In genomic region chr14:21104448-21105060, GRCh38 we compare ENCODE assay signal across 1 cellular context.
A peak's percentile ranks its signal among the peaks of the same experiment; 100 is the strongest.
TF ChIP-seq lines count a peak whose summit lies in the region.

No MANE protein-coding gene starts in this region.

TF ChIP-seq in GM12878, 131 proteins besides CTCF, POLR2A, EP300 and RAD21 (continues in another document):
- peak; percentile 45; the same call in 1 of the 2 replicates for TF ChIP-seq YY1 (IDR thresholded peaks at IDR 0.05; ENCODE audit: low read depth, low read length)
- TF ChIP-seq HDAC2 (IDR thresholded peaks at IDR 0.05), result no peak
- TF ChIP-seq SIX5 (IDR thresholded peaks at IDR 0.05; ENCODE audit: low read depth, low read length, severe bottlenecking), result no peak
- TF ChIP-seq, protein P1, sequence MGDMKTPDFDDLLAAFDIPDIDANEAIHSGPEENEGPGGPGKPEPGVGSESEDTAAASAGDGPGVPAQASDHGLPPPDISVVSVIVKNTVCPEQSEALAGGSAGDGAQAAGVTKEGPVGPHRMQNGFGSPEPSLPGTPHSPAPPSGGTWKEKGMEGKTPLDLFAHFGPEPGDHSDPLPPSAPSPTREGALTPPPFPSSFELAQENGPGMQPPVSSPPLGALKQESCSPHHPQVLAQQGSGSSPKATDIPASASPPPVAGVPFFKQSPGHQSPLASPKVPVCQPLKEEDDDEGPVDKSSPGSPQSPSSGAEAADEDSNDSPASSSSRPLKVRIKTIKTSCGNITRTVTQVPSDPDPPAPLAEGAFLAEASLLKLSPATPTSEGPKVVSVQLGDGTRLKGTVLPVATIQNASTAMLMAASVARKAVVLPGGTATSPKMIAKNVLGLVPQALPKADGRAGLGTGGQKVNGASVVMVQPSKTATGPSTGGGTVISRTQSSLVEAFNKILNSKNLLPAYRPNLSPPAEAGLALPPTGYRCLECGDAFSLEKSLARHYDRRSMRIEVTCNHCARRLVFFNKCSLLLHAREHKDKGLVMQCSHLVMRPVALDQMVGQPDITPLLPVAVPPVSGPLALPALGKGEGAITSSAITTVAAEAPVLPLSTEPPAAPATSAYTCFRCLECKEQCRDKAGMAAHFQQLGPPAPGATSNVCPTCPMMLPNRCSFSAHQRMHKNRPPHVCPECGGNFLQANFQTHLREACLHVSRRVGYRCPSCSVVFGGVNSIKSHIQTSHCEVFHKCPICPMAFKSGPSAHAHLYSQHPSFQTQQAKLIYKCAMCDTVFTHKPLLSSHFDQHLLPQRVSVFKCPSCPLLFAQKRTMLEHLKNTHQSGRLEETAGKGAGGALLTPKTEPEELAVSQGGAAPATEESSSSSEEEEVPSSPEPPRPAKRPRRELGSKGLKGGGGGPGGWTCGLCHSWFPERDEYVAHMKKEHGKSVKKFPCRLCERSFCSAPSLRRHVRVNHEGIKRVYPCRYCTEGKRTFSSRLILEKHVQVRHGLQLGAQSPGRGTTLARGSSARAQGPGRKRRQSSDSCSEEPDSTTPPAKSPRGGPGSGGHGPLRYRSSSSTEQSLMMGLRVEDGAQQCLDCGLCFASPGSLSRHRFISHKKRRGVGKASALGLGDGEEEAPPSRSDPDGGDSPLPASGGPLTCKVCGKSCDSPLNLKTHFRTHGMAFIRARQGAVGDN (IDR thresholded peaks at IDR 0.05), result 0 out of 2 replicates have a peak, but pooled peaks have one; percentile 21
- no peak for TF ChIP-seq KDM1A (IDR thresholded peaks at IDR 0.05; ENCODE audit: borderline replicate concordance)
- TF ChIP-seq LARP7 (IDR thresholded peaks at IDR 0.05), result no peak; the same call in 1 of the 2 replicates
- TF ChIP-seq, protein P2, sequence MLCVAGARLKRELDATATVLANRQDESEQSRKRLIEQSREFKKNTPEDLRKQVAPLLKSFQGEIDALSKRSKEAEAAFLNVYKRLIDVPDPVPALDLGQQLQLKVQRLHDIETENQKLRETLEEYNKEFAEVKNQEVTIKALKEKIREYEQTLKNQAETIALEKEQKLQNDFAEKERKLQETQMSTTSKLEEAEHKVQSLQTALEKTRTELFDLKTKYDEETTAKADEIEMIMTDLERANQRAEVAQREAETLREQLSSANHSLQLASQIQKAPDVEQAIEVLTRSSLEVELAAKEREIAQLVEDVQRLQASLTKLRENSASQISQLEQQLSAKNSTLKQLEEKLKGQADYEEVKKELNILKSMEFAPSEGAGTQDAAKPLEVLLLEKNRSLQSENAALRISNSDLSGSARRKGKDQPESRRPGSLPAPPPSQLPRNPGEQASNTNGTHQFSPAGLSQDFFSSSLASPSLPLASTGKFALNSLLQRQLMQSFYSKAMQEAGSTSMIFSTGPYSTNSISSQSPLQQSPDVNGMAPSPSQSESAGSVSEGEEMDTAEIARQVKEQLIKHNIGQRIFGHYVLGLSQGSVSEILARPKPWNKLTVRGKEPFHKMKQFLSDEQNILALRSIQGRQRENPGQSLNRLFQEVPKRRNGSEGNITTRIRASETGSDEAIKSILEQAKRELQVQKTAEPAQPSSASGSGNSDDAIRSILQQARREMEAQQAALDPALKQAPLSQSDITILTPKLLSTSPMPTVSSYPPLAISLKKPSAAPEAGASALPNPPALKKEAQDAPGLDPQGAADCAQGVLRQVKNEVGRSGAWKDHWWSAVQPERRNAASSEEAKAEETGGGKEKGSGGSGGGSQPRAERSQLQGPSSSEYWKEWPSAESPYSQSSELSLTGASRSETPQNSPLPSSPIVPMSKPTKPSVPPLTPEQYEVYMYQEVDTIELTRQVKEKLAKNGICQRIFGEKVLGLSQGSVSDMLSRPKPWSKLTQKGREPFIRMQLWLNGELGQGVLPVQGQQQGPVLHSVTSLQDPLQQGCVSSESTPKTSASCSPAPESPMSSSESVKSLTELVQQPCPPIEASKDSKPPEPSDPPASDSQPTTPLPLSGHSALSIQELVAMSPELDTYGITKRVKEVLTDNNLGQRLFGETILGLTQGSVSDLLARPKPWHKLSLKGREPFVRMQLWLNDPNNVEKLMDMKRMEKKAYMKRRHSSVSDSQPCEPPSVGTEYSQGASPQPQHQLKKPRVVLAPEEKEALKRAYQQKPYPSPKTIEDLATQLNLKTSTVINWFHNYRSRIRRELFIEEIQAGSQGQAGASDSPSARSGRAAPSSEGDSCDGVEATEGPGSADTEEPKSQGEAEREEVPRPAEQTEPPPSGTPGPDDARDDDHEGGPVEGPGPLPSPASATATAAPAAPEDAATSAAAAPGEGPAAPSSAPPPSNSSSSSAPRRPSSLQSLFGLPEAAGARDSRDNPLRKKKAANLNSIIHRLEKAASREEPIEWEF (IDR thresholded peaks at IDR 0.05; ENCODE audit: insufficient replicate concordance, low read depth, low read length), result no peak
- no peak for TF ChIP-seq NRF1 (conservative IDR thresholded peaks at IDR 0.05; ENCODE audit: low read depth, low read length)
- TF ChIP-seq, protein P3, sequence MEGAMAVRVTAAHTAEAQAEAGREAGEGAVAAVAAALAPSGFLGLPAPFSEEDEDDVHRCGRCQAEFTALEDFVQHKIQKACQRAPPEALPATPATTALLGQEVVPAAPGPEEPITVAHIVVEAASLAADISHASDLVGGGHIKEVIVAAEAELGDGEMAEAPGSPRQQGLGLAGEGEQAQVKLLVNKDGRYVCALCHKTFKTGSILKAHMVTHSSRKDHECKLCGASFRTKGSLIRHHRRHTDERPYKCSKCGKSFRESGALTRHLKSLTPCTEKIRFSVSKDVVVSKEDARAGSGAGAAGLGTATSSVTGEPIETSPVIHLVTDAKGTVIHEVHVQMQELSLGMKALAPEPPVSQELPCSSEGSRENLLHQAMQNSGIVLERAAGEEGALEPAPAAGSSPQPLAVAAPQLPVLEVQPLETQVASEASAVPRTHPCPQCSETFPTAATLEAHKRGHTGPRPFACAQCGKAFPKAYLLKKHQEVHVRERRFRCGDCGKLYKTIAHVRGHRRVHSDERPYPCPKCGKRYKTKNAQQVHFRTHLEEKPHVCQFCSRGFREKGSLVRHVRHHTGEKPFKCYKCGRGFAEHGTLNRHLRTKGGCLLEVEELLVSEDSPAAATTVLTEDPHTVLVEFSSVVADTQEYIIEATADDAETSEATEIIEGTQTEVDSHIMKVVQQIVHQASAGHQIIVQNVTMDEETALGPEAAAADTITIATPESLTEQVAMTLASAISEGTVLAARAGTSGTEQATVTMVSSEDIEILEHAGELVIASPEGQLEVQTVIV (IDR thresholded peaks at IDR 0.05; ENCODE audit: borderline replicate concordance, partially characterized antibody), result no peak
- TF ChIP-seq, protein P4, sequence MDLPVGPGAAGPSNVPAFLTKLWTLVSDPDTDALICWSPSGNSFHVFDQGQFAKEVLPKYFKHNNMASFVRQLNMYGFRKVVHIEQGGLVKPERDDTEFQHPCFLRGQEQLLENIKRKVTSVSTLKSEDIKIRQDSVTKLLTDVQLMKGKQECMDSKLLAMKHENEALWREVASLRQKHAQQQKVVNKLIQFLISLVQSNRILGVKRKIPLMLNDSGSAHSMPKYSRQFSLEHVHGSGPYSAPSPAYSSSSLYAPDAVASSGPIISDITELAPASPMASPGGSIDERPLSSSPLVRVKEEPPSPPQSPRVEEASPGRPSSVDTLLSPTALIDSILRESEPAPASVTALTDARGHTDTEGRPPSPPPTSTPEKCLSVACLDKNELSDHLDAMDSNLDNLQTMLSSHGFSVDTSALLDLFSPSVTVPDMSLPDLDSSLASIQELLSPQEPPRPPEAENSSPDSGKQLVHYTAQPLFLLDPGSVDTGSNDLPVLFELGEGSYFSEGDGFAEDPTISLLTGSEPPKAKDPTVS (IDR thresholded peaks at IDR 0.05; ENCODE audit: low read depth, low read length), result no peak
- TF ChIP-seq TCF12 (IDR thresholded peaks at IDR 0.05; ENCODE audit: low read depth, low read length), result no peak
- TF ChIP-seq NFYA (IDR thresholded peaks at IDR 0.05; ENCODE audit: borderline replicate concordance, low read depth, low read length), result no peak
- TF ChIP-seq TBL1XR1 (IDR thresholded peaks at IDR 0.05; ENCODE audit: low read depth, low read length), result no peak
- no peak for TF ChIP-seq PAX8 (IDR thresholded peaks at IDR 0.05)
- TF ChIP-seq SMC3 (IDR thresholded peaks at IDR 0.05; ENCODE audit: borderline replicate concordance, low read length), result peak; percentile 78
- TF ChIP-seq, protein P5, sequence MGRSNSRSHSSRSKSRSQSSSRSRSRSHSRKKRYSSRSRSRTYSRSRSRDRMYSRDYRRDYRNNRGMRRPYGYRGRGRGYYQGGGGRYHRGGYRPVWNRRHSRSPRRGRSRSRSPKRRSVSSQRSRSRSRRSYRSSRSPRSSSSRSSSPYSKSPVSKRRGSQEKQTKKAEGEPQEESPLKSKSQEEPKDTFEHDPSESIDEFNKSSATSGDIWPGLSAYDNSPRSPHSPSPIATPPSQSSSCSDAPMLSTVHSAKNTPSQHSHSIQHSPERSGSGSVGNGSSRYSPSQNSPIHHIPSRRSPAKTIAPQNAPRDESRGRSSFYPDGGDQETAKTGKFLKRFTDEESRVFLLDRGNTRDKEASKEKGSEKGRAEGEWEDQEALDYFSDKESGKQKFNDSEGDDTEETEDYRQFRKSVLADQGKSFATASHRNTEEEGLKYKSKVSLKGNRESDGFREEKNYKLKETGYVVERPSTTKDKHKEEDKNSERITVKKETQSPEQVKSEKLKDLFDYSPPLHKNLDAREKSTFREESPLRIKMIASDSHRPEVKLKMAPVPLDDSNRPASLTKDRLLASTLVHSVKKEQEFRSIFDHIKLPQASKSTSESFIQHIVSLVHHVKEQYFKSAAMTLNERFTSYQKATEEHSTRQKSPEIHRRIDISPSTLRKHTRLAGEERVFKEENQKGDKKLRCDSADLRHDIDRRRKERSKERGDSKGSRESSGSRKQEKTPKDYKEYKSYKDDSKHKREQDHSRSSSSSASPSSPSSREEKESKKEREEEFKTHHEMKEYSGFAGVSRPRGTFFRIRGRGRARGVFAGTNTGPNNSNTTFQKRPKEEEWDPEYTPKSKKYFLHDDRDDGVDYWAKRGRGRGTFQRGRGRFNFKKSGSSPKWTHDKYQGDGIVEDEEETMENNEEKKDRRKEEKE (IDR thresholded peaks at IDR 0.05), result no peak
- TF ChIP-seq SIN3A (IDR thresholded peaks at IDR 0.05; ENCODE audit: low read depth, low read length), result no peak
- no peak for TF ChIP-seq ZBTB4 (CRISPR knock-in tag; IDR thresholded peaks at IDR 0.05)
- peak; percentile 46; the same call in 1 of the 2 replicates for TF ChIP-seq EED (IDR thresholded peaks at IDR 0.05; ENCODE audit: low read depth)
- TF ChIP-seq CHD2 (IDR thresholded peaks at IDR 0.05; ENCODE audit: borderline replicate concordance, low read depth, low read length), result 0 out of 2 replicates have a peak, but pooled peaks have one; percentile 30
- TF ChIP-seq, protein P6, sequence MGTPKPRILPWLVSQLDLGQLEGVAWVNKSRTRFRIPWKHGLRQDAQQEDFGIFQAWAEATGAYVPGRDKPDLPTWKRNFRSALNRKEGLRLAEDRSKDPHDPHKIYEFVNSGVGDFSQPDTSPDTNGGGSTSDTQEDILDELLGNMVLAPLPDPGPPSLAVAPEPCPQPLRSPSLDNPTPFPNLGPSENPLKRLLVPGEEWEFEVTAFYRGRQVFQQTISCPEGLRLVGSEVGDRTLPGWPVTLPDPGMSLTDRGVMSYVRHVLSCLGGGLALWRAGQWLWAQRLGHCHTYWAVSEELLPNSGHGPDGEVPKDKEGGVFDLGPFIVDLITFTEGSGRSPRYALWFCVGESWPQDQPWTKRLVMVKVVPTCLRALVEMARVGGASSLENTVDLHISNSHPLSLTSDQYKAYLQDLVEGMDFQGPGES (IDR thresholded peaks at IDR 0.05), result no peak
- TF ChIP-seq, protein P7, sequence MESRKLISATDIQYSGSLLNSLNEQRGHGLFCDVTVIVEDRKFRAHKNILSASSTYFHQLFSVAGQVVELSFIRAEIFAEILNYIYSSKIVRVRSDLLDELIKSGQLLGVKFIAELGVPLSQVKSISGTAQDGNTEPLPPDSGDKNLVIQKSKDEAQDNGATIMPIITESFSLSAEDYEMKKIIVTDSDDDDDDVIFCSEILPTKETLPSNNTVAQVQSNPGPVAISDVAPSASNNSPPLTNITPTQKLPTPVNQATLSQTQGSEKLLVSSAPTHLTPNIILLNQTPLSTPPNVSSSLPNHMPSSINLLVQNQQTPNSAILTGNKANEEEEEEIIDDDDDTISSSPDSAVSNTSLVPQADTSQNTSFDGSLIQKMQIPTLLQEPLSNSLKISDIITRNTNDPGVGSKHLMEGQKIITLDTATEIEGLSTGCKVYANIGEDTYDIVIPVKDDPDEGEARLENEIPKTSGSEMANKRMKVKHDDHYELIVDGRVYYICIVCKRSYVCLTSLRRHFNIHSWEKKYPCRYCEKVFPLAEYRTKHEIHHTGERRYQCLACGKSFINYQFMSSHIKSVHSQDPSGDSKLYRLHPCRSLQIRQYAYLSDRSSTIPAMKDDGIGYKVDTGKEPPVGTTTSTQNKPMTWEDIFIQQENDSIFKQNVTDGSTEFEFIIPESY (IDR thresholded peaks at IDR 0.05), result no peak
- TF ChIP-seq SUPT20H (IDR thresholded peaks at IDR 0.05; ENCODE audit: borderline replicate concordance, control insufficient read depth, low read depth, low read length), result no peak
- TF ChIP-seq CREB1 (IDR thresholded peaks at IDR 0.05; ENCODE audit: low read depth), result no peak
- TF ChIP-seq NR2F1 (conservative IDR thresholded peaks at IDR 0.05), result 0 out of 2 replicates have a peak, but pooled peaks have one; percentile 79
- TF ChIP-seq HDGF (IDR thresholded peaks at IDR 0.05), result no peak
- peak; percentile 78 for TF ChIP-seq SMARCA5 (IDR thresholded peaks at IDR 0.05)
- TF ChIP-seq HDAC6 (IDR thresholded peaks at IDR 0.05; ENCODE audit: unreplicated experiment), result no peak
- TF ChIP-seq POLR2AphosphoS5 (IDR thresholded peaks at IDR 0.05; ENCODE audit: low read length), result no peak
- TF ChIP-seq IKZF2 (IDR thresholded peaks at IDR 0.05), result peak; percentile 64 to 74; a peak in 3 of 4 replicates
